2 cellular contexts compared by ENCODE assay signal in the genomic region with DNA sequence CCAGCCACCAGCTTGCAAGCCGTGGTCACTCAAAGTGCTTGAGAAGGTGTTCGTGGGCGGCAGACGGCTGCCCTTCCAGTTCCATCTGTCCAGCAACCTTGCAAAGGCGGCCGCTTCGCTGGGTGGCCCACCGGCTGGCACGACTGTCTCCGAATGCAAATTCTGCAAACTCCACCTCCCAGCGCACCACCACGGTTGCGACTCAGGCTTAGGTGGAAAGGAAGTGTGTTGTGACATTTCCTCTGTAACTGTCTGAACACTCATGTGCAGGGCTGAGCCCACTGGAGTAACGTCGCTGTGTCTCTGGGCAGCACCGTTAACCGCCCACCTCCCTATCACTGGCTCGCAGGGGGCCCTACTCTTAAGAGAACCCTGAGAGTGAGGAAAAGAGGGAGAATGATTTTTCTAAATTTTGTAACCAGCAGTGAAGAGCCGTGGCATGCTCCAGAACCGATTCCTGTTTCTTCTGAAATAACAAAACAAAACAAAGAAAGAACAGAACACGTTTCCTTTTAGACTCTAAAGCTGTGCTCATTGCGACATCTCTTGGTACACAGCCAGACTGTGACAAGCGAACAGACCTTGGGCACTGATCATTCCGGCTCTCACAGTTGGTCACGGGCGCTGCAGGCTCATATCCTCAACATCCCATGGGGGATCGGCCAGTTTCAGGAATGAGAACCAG.
A peak's percentile ranks its signal among the peaks of the same experiment; 100 is the strongest.
TF ChIP-seq lines count a peak whose summit lies in the region.

A gene with protein sequence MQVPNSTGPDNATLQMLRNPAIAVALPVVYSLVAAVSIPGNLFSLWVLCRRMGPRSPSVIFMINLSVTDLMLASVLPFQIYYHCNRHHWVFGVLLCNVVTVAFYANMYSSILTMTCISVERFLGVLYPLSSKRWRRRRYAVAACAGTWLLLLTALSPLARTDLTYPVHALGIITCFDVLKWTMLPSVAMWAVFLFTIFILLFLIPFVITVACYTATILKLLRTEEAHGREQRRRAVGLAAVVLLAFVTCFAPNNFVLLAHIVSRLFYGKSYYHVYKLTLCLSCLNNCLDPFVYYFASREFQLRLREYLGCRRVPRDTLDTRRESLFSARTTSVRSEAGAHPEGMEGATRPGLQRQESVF (minus strand): TSS at position 155 of the 685 bp plus-strand sequence. CDS start 70,627 bp downstream, outside the sequence.

TF ChIP-seq in SK-N-SH, 30 proteins besides CTCF, POLR2A, EP300 and RAD21 (continued from another document):
- no peak for TF ChIP-seq RFX5 (IDR thresholded peaks at IDR 0.05; ENCODE audit: low read length)

TF ChIP-seq in HepG2, 621 proteins besides CTCF, POLR2A, EP300 and RAD21 (continued from another document and continues in another):
- TF ChIP-seq HNRNPH1 (optimal IDR thresholded peaks at IDR 0.05; ENCODE audit: low read depth, low read length) (no peak), ZNF160 (CRISPR knock-in tag; IDR thresholded peaks at IDR 0.05) (0 out of 2 replicates have a peak, but pooled peaks have one; percentile 16), TAF15 (IDR thresholded peaks at IDR 0.05; ENCODE audit: low read depth, low read length, poor library complexity, severe bottlenecking) (no peak), ZBTB3 (CRISPR knock-in tag; IDR thresholded peaks at IDR 0.05; ENCODE audit: borderline replicate concordance, low read depth) (peak; percentile 55; the same call in 1 of the 2 replicates), HOXA3 (CRISPR knock-in tag; IDR thresholded peaks at IDR 0.05) (0 out of 2 replicates have a peak, but pooled peaks have one; percentile 34), ZFP90 (CRISPR knock-in tag; IDR thresholded peaks at IDR 0.05; ENCODE audit: borderline replicate concordance) (0 out of 2 replicates have a peak, but pooled peaks have one; percentile 34), GABPB1 (CRISPR knock-in tag; IDR thresholded peaks at IDR 0.05) (peak; percentile 28; the same call in 1 of the 2 replicates), ZNF546 (CRISPR knock-in tag; conservative IDR thresholded peaks at IDR 0.05) (0 out of 2 replicates have a peak, but pooled peaks have one; percentile 22), KDM4B (CRISPR knock-in tag; IDR thresholded peaks at IDR 0.05) (no peak), ZNF350 (CRISPR knock-in tag; IDR thresholded peaks at IDR 0.05; ENCODE audit: borderline replicate concordance, low read depth) (peak; percentile 16; the same call in 1 of the 2 replicates), SOX6 (IDR thresholded peaks at IDR 0.05) (no peak), SOX6 (CRISPR knock-in tag; IDR thresholded peaks at IDR 0.05) (peak; percentile 74), MED1 (CRISPR knock-in tag; IDR thresholded peaks at IDR 0.05) (peak; percentile 59; the same call in 1 of the 2 replicates), GZF1 (CRISPR knock-in tag; IDR thresholded peaks at IDR 0.05) (0 out of 2 replicates have a peak, but pooled peaks have one; percentile 27), ZNF333 (CRISPR knock-in tag; IDR thresholded peaks at IDR 0.05; ENCODE audit: borderline replicate concordance) (no peak), SYNCRIP (IDR thresholded peaks at IDR 0.05; ENCODE audit: insufficient read depth, low read depth, low read length) (no peak), TCF7 (IDR thresholded peaks at IDR 0.05; ENCODE audit: low read depth) (no peak), AKAP8 (CRISPR knock-in tag; IDR thresholded peaks at IDR 0.05) (0 out of 2 replicates have a peak, but pooled peaks have one; percentile 58), ZNF180 (CRISPR knock-in tag; IDR thresholded peaks at IDR 0.05; ENCODE audit: borderline replicate concordance, low read depth) (no peak), ZNF543 (CRISPR knock-in tag; IDR thresholded peaks at IDR 0.05) (0 out of 2 replicates have a peak, but pooled peaks have one; percentile 50), CEBPB (IDR thresholded peaks at IDR 0.05; ENCODE audit: borderline replicate concordance, low read depth, low read length) (peak; percentile 98), ZNF777 (CRISPR knock-in tag; IDR thresholded peaks at IDR 0.05) (peak; percentile 69; the same call in 1 of the 2 replicates), MEIS2 (CRISPR knock-in tag; IDR thresholded peaks at IDR 0.05) (0 out of 2 replicates have a peak, but pooled peaks have one; percentile 54), ARNTL (CRISPR knock-in tag; IDR thresholded peaks at IDR 0.05) (0 out of 2 replicates have a peak, but pooled peaks have one; percentile 11), PITX1 (CRISPR knock-in tag; IDR thresholded peaks at IDR 0.05) (peak; percentile 27; the same call in 1 of the 2 replicates), FOXA3 (CRISPR knock-in tag; IDR thresholded peaks at IDR 0.05) (peak; percentile 60; the same call in 1 of the 2 replicates), CEBPG (CRISPR knock-in tag; IDR thresholded peaks at IDR 0.05) (peak; percentile 96), BCL6 (CRISPR knock-in tag; IDR thresholded peaks at IDR 0.05) (peak; percentile 48; the same call in 1 of the 2 replicates), ZNF232 (CRISPR knock-in tag; IDR thresholded peaks at IDR 0.05; ENCODE audit: borderline replicate concordance) (0 out of 2 replicates have a peak, but pooled peaks have one; percentile 53), FOXJ3 (CRISPR knock-in tag; IDR thresholded peaks at IDR 0.05; ENCODE audit: borderline replicate concordance) (peak; percentile 55; the same call in 1 of the 2 replicates), HNF4G (IDR thresholded peaks at IDR 0.05; ENCODE audit: borderline replicate concordance, low read depth, low read length) (0 out of 2 replicates have a peak, but pooled peaks have one; percentile 6), HNF4G (CRISPR knock-in tag; IDR thresholded peaks at IDR 0.05; ENCODE audit: borderline replicate concordance, low read depth) (no peak), KDM2A (CRISPR knock-in tag; IDR thresholded peaks at IDR 0.05; ENCODE audit: borderline replicate concordance, low read depth) (0 out of 2 replicates have a peak, but pooled peaks have one; percentile 11), GFI1 (CRISPR knock-in tag; IDR thresholded peaks at IDR 0.05; ENCODE audit: borderline replicate concordance) (peak; percentile 21; the same call in 1 of the 2 replicates), ZNF12 (CRISPR knock-in tag; IDR thresholded peaks at IDR 0.05) (peak; percentile 79), HDAC1 (CRISPR knock-in tag; IDR thresholded peaks at IDR 0.05) (peak; percentile 60; the same call in 1 of the 2 replicates), BHLHE40 (IDR thresholded peaks at IDR 0.05; ENCODE audit: low read length) (peak; percentile 67), ZSCAN25 (CRISPR knock-in tag; IDR thresholded peaks at IDR 0.05) (0 out of 2 replicates have a peak, but pooled peaks have one; percentile 39)
- TF ChIP-seq, protein P1, sequence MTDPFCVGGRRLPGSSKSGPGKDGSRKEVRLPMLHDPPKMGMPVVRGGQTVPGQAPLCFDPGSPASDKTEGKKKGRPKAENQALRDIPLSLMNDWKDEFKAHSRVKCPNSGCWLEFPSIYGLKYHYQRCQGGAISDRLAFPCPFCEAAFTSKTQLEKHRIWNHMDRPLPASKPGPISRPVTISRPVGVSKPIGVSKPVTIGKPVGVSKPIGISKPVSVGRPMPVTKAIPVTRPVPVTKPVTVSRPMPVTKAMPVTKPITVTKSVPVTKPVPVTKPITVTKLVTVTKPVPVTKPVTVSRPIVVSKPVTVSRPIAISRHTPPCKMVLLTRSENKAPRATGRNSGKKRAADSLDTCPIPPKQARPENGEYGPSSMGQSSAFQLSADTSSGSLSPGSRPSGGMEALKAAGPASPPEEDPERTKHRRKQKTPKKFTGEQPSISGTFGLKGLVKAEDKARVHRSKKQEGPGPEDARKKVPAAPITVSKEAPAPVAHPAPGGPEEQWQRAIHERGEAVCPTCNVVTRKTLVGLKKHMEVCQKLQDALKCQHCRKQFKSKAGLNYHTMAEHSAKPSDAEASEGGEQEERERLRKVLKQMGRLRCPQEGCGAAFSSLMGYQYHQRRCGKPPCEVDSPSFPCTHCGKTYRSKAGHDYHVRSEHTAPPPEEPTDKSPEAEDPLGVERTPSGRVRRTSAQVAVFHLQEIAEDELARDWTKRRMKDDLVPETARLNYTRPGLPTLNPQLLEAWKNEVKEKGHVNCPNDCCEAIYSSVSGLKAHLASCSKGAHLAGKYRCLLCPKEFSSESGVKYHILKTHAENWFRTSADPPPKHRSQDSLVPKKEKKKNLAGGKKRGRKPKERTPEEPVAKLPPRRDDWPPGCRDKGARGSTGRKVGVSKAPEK (CRISPR knock-in tag; IDR thresholded peaks at IDR 0.05; ENCODE audit: borderline replicate concordance): no peak; the same call in 1 of the 2 replicates
- TF ChIP-seq, protein P2, sequence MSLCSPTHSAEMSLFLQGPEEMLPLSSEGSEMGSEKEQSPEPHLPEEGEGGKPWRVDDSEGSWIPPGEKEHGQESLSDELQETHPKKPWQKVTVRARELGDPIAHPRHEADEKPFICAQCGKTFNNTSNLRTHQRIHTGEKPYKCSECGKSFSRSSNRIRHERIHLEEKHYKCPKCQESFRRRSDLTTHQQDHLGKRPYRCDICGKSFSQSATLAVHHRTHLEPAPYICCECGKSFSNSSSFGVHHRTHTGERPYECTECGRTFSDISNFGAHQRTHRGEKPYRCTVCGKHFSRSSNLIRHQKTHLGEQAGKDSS (CRISPR knock-in tag; IDR thresholded peaks at IDR 0.05; ENCODE audit: borderline replicate concordance, low read depth): 0 out of 2 replicates have a peak, but pooled peaks have one; percentile 61
- TF ChIP-seq, protein P3, sequence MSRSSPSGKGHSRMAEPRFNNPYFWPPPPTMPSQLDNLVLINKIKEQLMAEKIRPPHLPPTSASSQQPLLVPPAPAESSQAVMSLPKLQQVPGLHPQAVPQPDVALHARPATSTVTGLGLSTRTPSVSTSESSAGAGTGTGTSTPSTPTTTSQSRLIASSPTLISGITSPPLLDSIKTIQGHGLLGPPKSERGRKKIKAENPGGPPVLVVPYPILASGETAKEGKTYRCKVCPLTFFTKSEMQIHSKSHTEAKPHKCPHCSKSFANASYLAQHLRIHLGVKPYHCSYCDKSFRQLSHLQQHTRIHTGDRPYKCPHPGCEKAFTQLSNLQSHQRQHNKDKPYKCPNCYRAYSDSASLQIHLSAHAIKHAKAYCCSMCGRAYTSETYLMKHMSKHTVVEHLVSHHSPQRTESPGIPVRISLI (CRISPR knock-in tag; IDR thresholded peaks at IDR 0.05; ENCODE audit: borderline replicate concordance): 0 out of 2 replicates have a peak, but pooled peaks have one; percentile 18
- TF ChIP-seq, protein P4, sequence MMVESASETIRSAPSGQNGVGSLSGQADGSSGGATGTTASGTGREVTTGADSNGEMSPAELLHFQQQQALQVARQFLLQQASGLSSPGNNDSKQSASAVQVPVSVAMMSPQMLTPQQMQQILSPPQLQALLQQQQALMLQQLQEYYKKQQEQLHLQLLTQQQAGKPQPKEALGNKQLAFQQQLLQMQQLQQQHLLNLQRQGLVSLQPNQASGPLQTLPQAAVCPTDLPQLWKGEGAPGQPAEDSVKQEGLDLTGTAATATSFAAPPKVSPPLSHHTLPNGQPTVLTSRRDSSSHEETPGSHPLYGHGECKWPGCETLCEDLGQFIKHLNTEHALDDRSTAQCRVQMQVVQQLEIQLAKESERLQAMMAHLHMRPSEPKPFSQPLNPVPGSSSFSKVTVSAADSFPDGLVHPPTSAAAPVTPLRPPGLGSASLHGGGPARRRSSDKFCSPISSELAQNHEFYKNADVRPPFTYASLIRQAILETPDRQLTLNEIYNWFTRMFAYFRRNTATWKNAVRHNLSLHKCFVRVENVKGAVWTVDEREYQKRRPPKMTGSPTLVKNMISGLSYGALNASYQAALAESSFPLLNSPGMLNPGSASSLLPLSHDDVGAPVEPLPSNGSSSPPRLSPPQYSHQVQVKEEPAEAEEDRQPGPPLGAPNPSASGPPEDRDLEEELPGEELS (CRISPR knock-in tag; IDR thresholded peaks at IDR 0.05): 0 out of 2 replicates have a peak, but pooled peaks have one; percentile 52
- TF ChIP-seq, protein P5, sequence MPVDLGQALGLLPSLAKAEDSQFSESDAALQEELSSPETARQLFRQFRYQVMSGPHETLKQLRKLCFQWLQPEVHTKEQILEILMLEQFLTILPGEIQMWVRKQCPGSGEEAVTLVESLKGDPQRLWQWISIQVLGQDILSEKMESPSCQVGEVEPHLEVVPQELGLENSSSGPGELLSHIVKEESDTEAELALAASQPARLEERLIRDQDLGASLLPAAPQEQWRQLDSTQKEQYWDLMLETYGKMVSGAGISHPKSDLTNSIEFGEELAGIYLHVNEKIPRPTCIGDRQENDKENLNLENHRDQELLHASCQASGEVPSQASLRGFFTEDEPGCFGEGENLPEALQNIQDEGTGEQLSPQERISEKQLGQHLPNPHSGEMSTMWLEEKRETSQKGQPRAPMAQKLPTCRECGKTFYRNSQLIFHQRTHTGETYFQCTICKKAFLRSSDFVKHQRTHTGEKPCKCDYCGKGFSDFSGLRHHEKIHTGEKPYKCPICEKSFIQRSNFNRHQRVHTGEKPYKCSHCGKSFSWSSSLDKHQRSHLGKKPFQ (CRISPR knock-in tag; IDR thresholded peaks at IDR 0.05; ENCODE audit: insufficient replicate concordance): peak; percentile 62
- TF ChIP-seq, protein P6, sequence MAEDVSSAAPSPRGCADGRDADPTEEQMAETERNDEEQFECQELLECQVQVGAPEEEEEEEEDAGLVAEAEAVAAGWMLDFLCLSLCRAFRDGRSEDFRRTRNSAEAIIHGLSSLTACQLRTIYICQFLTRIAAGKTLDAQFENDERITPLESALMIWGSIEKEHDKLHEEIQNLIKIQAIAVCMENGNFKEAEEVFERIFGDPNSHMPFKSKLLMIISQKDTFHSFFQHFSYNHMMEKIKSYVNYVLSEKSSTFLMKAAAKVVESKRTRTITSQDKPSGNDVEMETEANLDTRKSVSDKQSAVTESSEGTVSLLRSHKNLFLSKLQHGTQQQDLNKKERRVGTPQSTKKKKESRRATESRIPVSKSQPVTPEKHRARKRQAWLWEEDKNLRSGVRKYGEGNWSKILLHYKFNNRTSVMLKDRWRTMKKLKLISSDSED (CRISPR knock-in tag; IDR thresholded peaks at IDR 0.05): no peak
